In the genomic region with DNA sequence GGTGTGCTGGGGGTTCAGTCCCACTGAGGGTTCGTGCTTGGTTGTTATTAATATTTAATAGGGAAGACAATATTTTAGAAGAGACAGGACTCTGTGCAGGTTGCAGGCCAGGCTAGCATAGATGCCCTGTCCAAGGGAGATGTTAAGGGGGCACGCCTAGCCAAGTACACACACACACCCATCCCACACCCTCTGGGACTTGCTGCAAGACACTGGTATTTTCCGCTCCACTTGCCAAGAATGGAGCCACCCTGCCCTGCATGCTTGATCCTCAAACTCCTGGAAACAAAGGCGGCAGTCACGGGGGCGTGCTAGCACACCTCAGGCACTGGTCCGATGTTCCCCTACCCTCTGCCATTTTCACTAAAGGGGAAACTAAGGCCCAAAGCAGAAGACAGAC, we compare ENCODE assay signal across 1 cellular context.
TF ChIP-seq lines count a peak whose summit lies in the region.

No MANE protein-coding gene starts in this region.

TF ChIP-seq in H1, 55 proteins besides CTCF, POLR2A, EP300 and RAD21 (continued from another document):
- TF ChIP-seq TEAD4 (IDR thresholded peaks at IDR 0.05; ENCODE audit: low read depth, low read length) (no peak), NANOG (IDR thresholded peaks at IDR 0.05; ENCODE audit: insufficient read depth, low read depth, low read length, poor library complexity, severe bottlenecking) (no peak)
- TF ChIP-seq, protein P1, sequence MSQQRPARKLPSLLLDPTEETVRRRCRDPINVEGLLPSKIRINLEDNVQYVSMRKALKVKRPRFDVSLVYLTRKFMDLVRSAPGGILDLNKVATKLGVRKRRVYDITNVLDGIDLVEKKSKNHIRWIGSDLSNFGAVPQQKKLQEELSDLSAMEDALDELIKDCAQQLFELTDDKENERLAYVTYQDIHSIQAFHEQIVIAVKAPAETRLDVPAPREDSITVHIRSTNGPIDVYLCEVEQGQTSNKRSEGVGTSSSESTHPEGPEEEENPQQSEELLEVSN (IDR thresholded peaks at IDR 0.05), result no peak
